ENCODE assay signal across 9 cellular contexts in the genomic region with DNA sequence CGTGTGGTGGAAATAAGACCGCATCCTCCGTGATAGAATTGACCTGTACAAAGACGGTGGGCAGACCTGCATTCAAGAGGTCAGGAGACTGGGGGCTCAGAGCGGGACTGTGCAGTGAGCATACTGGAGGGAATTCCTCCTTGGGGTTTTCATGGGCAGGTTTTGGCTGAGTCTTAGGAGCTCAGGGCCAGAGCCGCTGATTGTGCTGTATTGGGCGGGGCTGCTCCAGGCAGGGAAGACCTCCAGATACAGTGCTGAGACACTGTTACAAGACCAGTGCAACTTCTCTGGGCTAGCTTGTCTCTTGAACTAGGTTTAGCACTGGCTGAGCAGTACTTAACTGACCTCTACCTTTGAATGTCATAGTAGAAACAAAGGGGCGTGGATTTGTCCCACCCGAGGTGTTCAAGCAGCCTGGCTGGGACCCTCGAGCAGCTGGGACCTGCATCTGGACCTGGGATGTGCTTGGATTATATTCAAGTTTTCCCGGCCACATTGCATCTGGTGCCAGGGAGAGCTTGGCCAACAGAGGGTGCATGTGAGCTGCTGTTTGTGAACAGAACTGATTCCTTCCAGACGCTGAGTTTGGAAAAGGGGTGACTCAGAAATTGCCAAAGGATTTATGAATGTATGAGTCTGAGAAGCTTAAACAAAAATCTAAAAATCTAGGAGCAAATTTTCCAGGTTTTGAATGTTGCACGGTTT. TPM values are rescaled to one million over a fixed set of nuclear protein-coding genes. Genes with fewer than 3 reads are reported as not detected.
DNase-seq lines count a peak whose midpoint lies in the region; ATAC-seq, FAIRE-seq and TF ChIP-seq lines count a peak whose summit lies in the region.
"Had no signal": no experiment of that assay in that cellular context is flagged by ENCODE, and none has a peak within 500 bp of the region (broad histone marks: within the 10 kb centered on the region; RNA-seq: fewer than 3 reads in every experiment).

No MANE protein-coding gene starts in this region.

- no peaks in the 10 kb centered on the region for H3K4me1 ChIP-seq in small intestine (ENCODE audit: control insufficient read depth in 2 of 2, insufficient read depth in 1 of 2, low read depth in 1 of 2, low read length in 1 of 2)

- in situ Hi-C loops in KBM-7 (cut with MboI; ENCODE audit: low pct_unique_long_range_greater_than_20kb, low sequenced_read_pairs) = no loop called here
- in situ Hi-C loops in astrocyte of the cerebellum (cut with HindIII; ENCODE audit: low sequenced_read_pairs) = no loop called here

- no peaks in the 10 kb centered on the region for H3K27me3 ChIP-seq in small intestine (ENCODE audit: control insufficient read depth in 2 of 2, insufficient read depth in 2 of 2, low read length in 2 of 2)
- H3K27me3 ChIP-seq: neutrophil had no signal

- H3K36me3 ChIP-seq in small intestine (ENCODE audit: control insufficient read depth in 2 of 2, insufficient read depth in 2 of 2, low read length in 2 of 2) = peaks cover 38 to 41% of the 10 kb centered on the region in 2 donors

- no peak overlapping the region for H3K27ac ChIP-seq in small intestine (ENCODE audit: low read depth in 1 of 2, low read length in 1 of 2)
- H3K27ac ChIP-seq: neutrophil had no signal

- peak; percentile 22 for DNase-seq in DMS114 treated with DMSO at 0.1 percent for 48 hours (lab: John Stamatoyannopoulos, UW; ENCODE audit: unreplicated experiment)
- peak; percentile 24 for DNase-seq in KBM-7
- peak; percentile 68 for DNase-seq in astrocyte of the cerebellum (ENCODE audit: low read depth)
- peak in 40 of 51 donors; percentile 2 to 69 (median 29) for DNase-seq in hypothalamus (lab: John Stamatoyannopoulos, UW)
- peak; percentile 66 for DNase-seq in small intestine
- DNase-seq in SKM-1 (lab: John Stamatoyannopoulos, UW; ENCODE audit: unreplicated experiment) = no peak
- DNase-seq in NCI-H1930 (lab: John Stamatoyannopoulos, UW) = no peak

- no peaks in the 10 kb centered on the region for H3K9me3 ChIP-seq in small intestine (ENCODE audit: control insufficient read depth, low read depth)

- WGBS in small intestine, 3 donors = 43 to 61% (median 58%) methylated on average over 13 of the region's 13 CpGs

- no peak for ATAC-seq in GM18907 (IDR thresholded peaks at IDR 0.05; ENCODE audit: unreplicated experiment)

- H3K4me3 ChIP-seq in astrocyte of the cerebellum (ENCODE audit: low read depth, low read length) (no peak overlapping the region), small intestine (ENCODE audit: low read depth in 1 of 2, low read length in 2 of 2) (no peak overlapping the region)

- no peak for FAIRE-seq in small intestine (lab: Jason Lieb, UNC)

- TF ChIP-seq CTCF in astrocyte of the cerebellum (IDR thresholded peaks at IDR 0.05; ENCODE audit: low read depth, low read length, missing control alignments) = peak; percentile 95

RNA-seq across cellular contexts. Expression of a gene that starts 33.4 kb away (rescaled TPM):
- polyA plus RNA-seq in small intestine = under 1 TPM in 2 of 3 donors, not detected in 1; 0.21 to 0.89 TPM

Comparison
In these comparisons a context has a peak if more than half of its experiments do, and no peak if none do; other contexts are left out.
1. DNase-seq: peak in DMS114 treated with DMSO at 0.1 percent for 48 hours (single experiment), KBM-7 (single experiment), astrocyte of the cerebellum (single experiment), hypothalamus (40 of 51) and small intestine (single experiment); none in SKM-1 (single experiment) and NCI-H1930 (0 of 2).